Comparison of ENCODE assay signal across 8 cellular contexts in the genomic region with DNA sequence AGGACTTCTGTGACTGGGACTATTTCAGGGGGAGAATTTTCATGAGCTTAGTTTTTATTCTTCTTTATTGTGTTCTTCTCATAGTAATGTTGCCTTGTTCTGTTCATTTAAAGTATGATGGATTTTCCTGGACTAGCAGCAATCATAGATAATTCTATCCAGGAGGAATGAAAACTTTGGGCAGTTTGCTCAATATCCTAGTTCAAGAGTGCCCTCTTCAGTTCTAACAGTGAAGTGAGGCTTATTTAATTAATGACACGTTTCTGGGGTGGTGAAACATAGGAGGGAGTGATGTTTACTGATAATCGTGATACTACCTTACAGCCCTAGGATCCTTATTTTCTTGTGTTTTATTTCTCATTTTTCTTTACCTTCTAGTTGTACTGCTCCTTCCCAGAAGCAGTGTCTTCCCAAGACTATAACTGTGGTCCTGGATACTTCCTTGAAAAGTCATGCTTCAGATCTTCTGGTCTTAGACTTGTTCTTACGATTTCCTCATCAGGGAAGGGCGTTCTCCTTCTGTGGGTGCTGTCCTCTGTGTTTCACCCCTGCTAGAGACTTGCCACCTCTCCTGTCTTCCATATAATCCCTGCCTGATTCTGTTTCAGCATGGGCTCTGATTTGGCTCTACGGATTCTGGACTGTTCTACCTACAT. TPM values are rescaled to one million over a fixed set of nuclear protein-coding genes. Genes with fewer than 3 reads are reported as not detected.
DNase-seq lines count a peak whose midpoint lies in the region; ATAC-seq and TF ChIP-seq lines count a peak whose summit lies in the region.

No MANE protein-coding gene starts in this region.

- H3K27me3 Mint-ChIP-seq in WTC11 (ENCODE audit: low read depth), result no peaks in the 10 kb centered on the region
- peaks cover 23% of the 10 kb centered on the region for H3K27me3 Mint-ChIP-seq in activated CD4-positive, alpha-beta memory T cell treated with anti-CD3 and anti-CD28 coated beads, Interleukin-2, amount 10 ng/mL, durations not matched to agents 7 days and 5 days

- no peak overlapping the region for H3K4me3 Mint-ChIP-seq in WTC11
- H3K4me3 Mint-ChIP-seq in activated CD4-positive, alpha-beta memory T cell treated with anti-CD3 and anti-CD28 coated beads, Interleukin-2, amount 10 ng/mL, durations not matched to agents 7 days and 5 days, result no peak overlapping the region

- POLR2A ChIA-PET in WTC11 (lab: Charles Lee), result no interaction called here
- POLR2A ChIA-PET in activated CD4-positive, alpha-beta memory T cell treated with anti-CD3 and anti-CD28 coated beads, Interleukin-2, amount 10 ng/mL, durations not matched to agents 7 days and 5 days (lab: Charles Lee), result no interaction called here

- DNase-seq in NCI-H510A treated with DMSO at 0.1 percent for 48 hours (lab: John Stamatoyannopoulos, UW), result peak; percentile 23
- DNase-seq in NCI-H510A (lab: John Stamatoyannopoulos, UW), result no peak
- no peak for DNase-seq in WTC11 (ENCODE audit: low spot score)
- DNase-seq in hepatic stellate cell (ENCODE audit: low spot score), result peak; percentile 18
- peak in 1 of 2 donors; percentile 18 for DNase-seq in tibial nerve (ENCODE audit: low spot score in 2 of 2)
- no peak for DNase-seq in cerebellar nuclear complex (lab: John Stamatoyannopoulos, UW)
- no peak for DNase-seq in activated CD4-positive, alpha-beta memory T cell treated with anti-CD3 and anti-CD28 coated beads, Interleukin-2, amount 10 ng/mL, durations not matched to agents 7 days and 5 days

- no peaks in the 10 kb centered on the region for H3F3A ChIP-seq in Loucy (ENCODE audit: low read depth)

- peak overlapping the region; percentile 29; the same call in 1 of the 2 replicates for H3K27ac Mint-ChIP-seq in WTC11
- no peak overlapping the region for H3K27ac Mint-ChIP-seq in activated CD4-positive, alpha-beta memory T cell treated with anti-CD3 and anti-CD28 coated beads, Interleukin-2, amount 10 ng/mL, durations not matched to agents 7 days and 5 days

- H3K4me2 ChIP-seq in Loucy (ENCODE audit: low read depth, low read length, poor library complexity, severe bottlenecking), result no peak overlapping the region

- no peaks in the 10 kb centered on the region for H4K20me1 ChIP-seq in Loucy (ENCODE audit: insufficient read depth, low read length, poor library complexity, severe bottlenecking)

- peaks cover 34% of the 10 kb centered on the region for H3K36me3 Mint-ChIP-seq in WTC11
- no peaks in the 10 kb centered on the region for H3K36me3 Mint-ChIP-seq in activated CD4-positive, alpha-beta memory T cell treated with anti-CD3 and anti-CD28 coated beads, Interleukin-2, amount 10 ng/mL, durations not matched to agents 7 days and 5 days (ENCODE audit: low read depth)

- H3K9me3 Mint-ChIP-seq in WTC11, result peaks cover 47% of the 10 kb centered on the region
- H3K9me3 Mint-ChIP-seq in activated CD4-positive, alpha-beta memory T cell treated with anti-CD3 and anti-CD28 coated beads, Interleukin-2, amount 10 ng/mL, durations not matched to agents 7 days and 5 days, result no peaks in the 10 kb centered on the region

- no peak overlapping the region for H3K9ac ChIP-seq in Loucy (ENCODE audit: low read depth, low read length, poor library complexity, severe bottlenecking)

- H3K9me3 ChIP-seq in Loucy (ENCODE audit: insufficient read depth, low read depth, low read length) (peaks cover 3% of the 10 kb centered on the region; the same call in 1 of the 2 replicates), tibial nerve (peaks cover 0 to 9% (median 0%) of the 10 kb centered on the region in 4 donors)

- WGBS in tibial nerve, 2 donors, result 52 to 53% methylated on average over 5 of the region's 5 CpGs

- TF ChIP-seq CTCF in Loucy (conservative IDR thresholded peaks at IDR 0.05; ENCODE audit: low read length) (peak; percentile 88), WTC11 (IDR thresholded peaks at IDR 0.05) (no peak), tibial nerve (IDR thresholded peaks at IDR 0.05) (peak; percentile 32 to 65 (median 50))

- no peak for TF ChIP-seq POLR2A in tibial nerve (IDR thresholded peaks at IDR 0.05)

- ATAC-seq in WTC11, result peak; percentile 90

- H3K79me2 ChIP-seq in Loucy (ENCODE audit: insufficient read depth, low read length), result no peaks in the 10 kb centered on the region

- CTCF ChIA-PET in WTC11 (lab: Charles Lee), result no interaction called here
- CTCF ChIA-PET in activated CD4-positive, alpha-beta memory T cell treated with anti-CD3 and anti-CD28 coated beads, Interleukin-2, amount 10 ng/mL, durations not matched to agents 7 days and 5 days (lab: Charles Lee), result interaction anchor here (0.6 to 1.0 kb wide), 5 partner anchors 15 to 456 kb away, joined by 3 to 12 read pairs (median 3); a partner anchor contains a TSS

- H3K27me3 ChIP-seq in Loucy (ENCODE audit: insufficient read depth, low read length, poor library complexity, severe bottlenecking) (no peaks in the 10 kb centered on the region), tibial nerve (no peaks in the 10 kb centered on the region)

- TF ChIP-seq EP300 in tibial nerve (IDR thresholded peaks at IDR 0.05), result no peak

- H3K36me3 ChIP-seq in Loucy (ENCODE audit: insufficient read depth, low read length), result no peaks in the 10 kb centered on the region
- H3K36me3 ChIP-seq in tibial nerve, result no peaks in the 10 kb centered on the region

- H3K4me1 Mint-ChIP-seq in WTC11, result peaks cover 41% of the 10 kb centered on the region
- no peaks in the 10 kb centered on the region for H3K4me1 Mint-ChIP-seq in activated CD4-positive, alpha-beta memory T cell treated with anti-CD3 and anti-CD28 coated beads, Interleukin-2, amount 10 ng/mL, durations not matched to agents 7 days and 5 days

- H3K27ac ChIP-seq in tibial nerve, result no peak overlapping the region

- H3K4me1 ChIP-seq in Loucy (ENCODE audit: insufficient read depth, low read length, poor library complexity, severe bottlenecking) (peaks cover 4% of the 10 kb centered on the region), tibial nerve (peaks cover 0 to 6% (median 0%) of the 10 kb centered on the region in 4 donors)

- H3K9me2 ChIP-seq in Loucy (replicated peaks; ENCODE audit: low read depth, low read length), result no peaks in the 10 kb centered on the region

- peak overlapping the region; percentile 68 for H2AFZ ChIP-seq in Loucy (ENCODE audit: low read length)

- H3K4me3 ChIP-seq in Loucy (ENCODE audit: low read length, poor library complexity, severe bottlenecking), result no peak overlapping the region
- H3K4me3 ChIP-seq in tibial nerve, result no peak overlapping the region

TF ChIP-seq in WTC11, 78 proteins besides CTCF, POLR2A, EP300 and RAD21 (continues in another document):
- TF ChIP-seq FOXP1 (CRISPR knock-in tag; IDR thresholded peaks at IDR 0.05; ENCODE audit: borderline replicate concordance) (no peak), NFATC4 (CRISPR knock-in tag; IDR thresholded peaks at IDR 0.05) (no peak), JAZF1 (CRISPR knock-in tag; IDR thresholded peaks at IDR 0.05) (no peak), NR1H2 (CRISPR knock-in tag; IDR thresholded peaks at IDR 0.05) (no peak)
- TF ChIP-seq, protein P1, sequence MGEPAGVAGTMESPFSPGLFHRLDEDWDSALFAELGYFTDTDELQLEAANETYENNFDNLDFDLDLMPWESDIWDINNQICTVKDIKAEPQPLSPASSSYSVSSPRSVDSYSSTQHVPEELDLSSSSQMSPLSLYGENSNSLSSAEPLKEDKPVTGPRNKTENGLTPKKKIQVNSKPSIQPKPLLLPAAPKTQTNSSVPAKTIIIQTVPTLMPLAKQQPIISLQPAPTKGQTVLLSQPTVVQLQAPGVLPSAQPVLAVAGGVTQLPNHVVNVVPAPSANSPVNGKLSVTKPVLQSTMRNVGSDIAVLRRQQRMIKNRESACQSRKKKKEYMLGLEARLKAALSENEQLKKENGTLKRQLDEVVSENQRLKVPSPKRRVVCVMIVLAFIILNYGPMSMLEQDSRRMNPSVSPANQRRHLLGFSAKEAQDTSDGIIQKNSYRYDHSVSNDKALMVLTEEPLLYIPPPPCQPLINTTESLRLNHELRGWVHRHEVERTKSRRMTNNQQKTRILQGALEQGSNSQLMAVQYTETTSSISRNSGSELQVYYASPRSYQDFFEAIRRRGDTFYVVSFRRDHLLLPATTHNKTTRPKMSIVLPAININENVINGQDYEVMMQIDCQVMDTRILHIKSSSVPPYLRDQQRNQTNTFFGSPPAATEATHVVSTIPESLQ (CRISPR knock-in tag; IDR thresholded peaks at IDR 0.05), result no peak
- TF ChIP-seq, protein P2, sequence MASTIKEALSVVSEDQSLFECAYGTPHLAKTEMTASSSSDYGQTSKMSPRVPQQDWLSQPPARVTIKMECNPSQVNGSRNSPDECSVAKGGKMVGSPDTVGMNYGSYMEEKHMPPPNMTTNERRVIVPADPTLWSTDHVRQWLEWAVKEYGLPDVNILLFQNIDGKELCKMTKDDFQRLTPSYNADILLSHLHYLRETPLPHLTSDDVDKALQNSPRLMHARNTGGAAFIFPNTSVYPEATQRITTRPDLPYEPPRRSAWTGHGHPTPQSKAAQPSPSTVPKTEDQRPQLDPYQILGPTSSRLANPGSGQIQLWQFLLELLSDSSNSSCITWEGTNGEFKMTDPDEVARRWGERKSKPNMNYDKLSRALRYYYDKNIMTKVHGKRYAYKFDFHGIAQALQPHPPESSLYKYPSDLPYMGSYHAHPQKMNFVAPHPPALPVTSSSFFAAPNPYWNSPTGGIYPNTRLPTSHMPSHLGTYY (CRISPR knock-in tag; IDR thresholded peaks at IDR 0.05), result no peak

RNA-seq across cellular contexts. Expression of a gene that starts 57.4 kb away (rescaled TPM):
- total RNA-seq in WTC11 (2021) (11.2 to 29.2 TPM (median 11.5 TPM) in 3 replicates), tibial nerve (not detected)
- not detected for total RNA-seq in activated CD4-positive, alpha-beta memory T cell treated with anti-CD3 and anti-CD28 coated beads, Interleukin-2, amount 10 ng/mL, durations not matched to agents 7 days and 5 days

Comparison
In these comparisons a context has a peak if more than half of its experiments do, and no peak if none do; other contexts are left out.
1. DNase-seq: peak in NCI-H510A treated with DMSO at 0.1 percent for 48 hours (single experiment) and hepatic stellate cell (single experiment); none in NCI-H510A (single experiment), WTC11 (single experiment), cerebellar nuclear complex (0 of 2) and activated CD4-positive, alpha-beta memory T cell treated with anti-CD3 and anti-CD28 coated beads, Interleukin-2, amount 10 ng/mL, durations not matched to agents 7 days and 5 days (single experiment).
2. RNA of a gene that starts 57.4 kb away (total RNA-seq): 11.2 to 29.2 TPM in WTC11; not detected in activated CD4-positive, alpha-beta memory T cell treated with anti-CD3 and anti-CD28 coated beads, Interleukin-2, amount 10 ng/mL, durations not matched to agents 7 days and 5 days and not detected in tibial nerve; every median in the first group is over 10 times any median in the second.